ENCODE assay signal across 1 cellular context in the genomic region with DNA sequence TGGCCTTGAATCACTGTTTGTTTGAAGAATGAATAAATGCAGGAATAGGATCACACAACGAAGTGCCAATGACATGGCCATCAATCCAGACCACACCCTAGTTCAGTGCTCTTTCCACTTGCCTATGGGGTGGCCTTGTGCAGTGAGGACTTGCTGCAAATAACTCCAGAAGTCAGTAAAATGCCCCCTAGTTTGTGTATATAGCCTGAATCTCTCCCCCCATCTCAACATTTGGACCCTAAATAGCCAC.
TF ChIP-seq lines count a peak whose summit lies in the region.

No MANE protein-coding gene starts in this region.

TF ChIP-seq in HepG2, 621 proteins besides CTCF, POLR2A, EP300 and RAD21 (continued from another document and continues in another):
- TF ChIP-seq AKNA (CRISPR knock-in tag; IDR thresholded peaks at IDR 0.05; ENCODE audit: borderline replicate concordance) (no peak), SP2 (CRISPR knock-in tag; IDR thresholded peaks at IDR 0.05) (no peak), TRIM24 (CRISPR knock-in tag; IDR thresholded peaks at IDR 0.05) (no peak), TCF7 (IDR thresholded peaks at IDR 0.05; ENCODE audit: low read depth) (no peak), ZNF749 (CRISPR knock-in tag; IDR thresholded peaks at IDR 0.05; ENCODE audit: borderline replicate concordance) (no peak), MXD4 (CRISPR knock-in tag; IDR thresholded peaks at IDR 0.05) (no peak), ZBTB3 (CRISPR knock-in tag; IDR thresholded peaks at IDR 0.05; ENCODE audit: borderline replicate concordance, low read depth) (no peak), KDM3A (CRISPR knock-in tag; IDR thresholded peaks at IDR 0.05; ENCODE audit: low read depth) (no peak; the same call in 1 of the 2 replicates), ZNF33A (CRISPR knock-in tag; IDR thresholded peaks at IDR 0.05; ENCODE audit: borderline replicate concordance) (no peak), ZNF484 (CRISPR knock-in tag; IDR thresholded peaks at IDR 0.05; ENCODE audit: borderline replicate concordance, low read depth) (no peak), ZNF674 (CRISPR knock-in tag; IDR thresholded peaks at IDR 0.05; ENCODE audit: low read depth) (0 out of 2 replicates have a peak, but pooled peaks have one; percentile 78), ZNF558 (CRISPR knock-in tag; IDR thresholded peaks at IDR 0.05; ENCODE audit: borderline replicate concordance) (peak; percentile 77; the same call in 1 of the 2 replicates), ZNF460 (CRISPR knock-in tag; IDR thresholded peaks at IDR 0.05; ENCODE audit: borderline replicate concordance) (no peak), ZNF30 (CRISPR knock-in tag; IDR thresholded peaks at IDR 0.05) (no peak), ADNP (CRISPR knock-in tag; IDR thresholded peaks at IDR 0.05) (no peak), YEATS2 (CRISPR knock-in tag; IDR thresholded peaks at IDR 0.05; ENCODE audit: borderline replicate concordance) (no peak), ZNF614 (CRISPR knock-in tag; IDR thresholded peaks at IDR 0.05; ENCODE audit: borderline replicate concordance) (no peak), GPBP1L1 (CRISPR knock-in tag; IDR thresholded peaks at IDR 0.05) (no peak), BORCS8-MEF2B (CRISPR knock-in tag; IDR thresholded peaks at IDR 0.05) (no peak), FOXP4 (CRISPR knock-in tag; IDR thresholded peaks at IDR 0.05) (no peak), ELF3 (CRISPR knock-in tag; IDR thresholded peaks at IDR 0.05) (no peak), HNRNPLL (IDR thresholded peaks at IDR 0.05; ENCODE audit: low read depth, low read length, poor library complexity, severe bottlenecking) (no peak), ZNF562 (CRISPR knock-in tag; IDR thresholded peaks at IDR 0.05; ENCODE audit: borderline replicate concordance) (no peak), KMT2A (CRISPR knock-in tag; IDR thresholded peaks at IDR 0.05) (no peak), U2AF1 (optimal IDR thresholded peaks at IDR 0.05; ENCODE audit: low read depth, low read length) (no peak), MBNL3 (CRISPR knock-in tag; conservative IDR thresholded peaks at IDR 0.05) (no peak), PHF20 (CRISPR knock-in tag; IDR thresholded peaks at IDR 0.05) (no peak), ETV6 (CRISPR knock-in tag; conservative IDR thresholded peaks at IDR 0.05) (no peak), ZNF317 (CRISPR knock-in tag; IDR thresholded peaks at IDR 0.05) (no peak), ZNF329 (CRISPR knock-in tag; IDR thresholded peaks at IDR 0.05; ENCODE audit: low read depth) (no peak), ZNF230 (CRISPR knock-in tag; IDR thresholded peaks at IDR 0.05) (no peak), XRCC5 (optimal IDR thresholded peaks at IDR 0.05; ENCODE audit: low read length) (no peak), FIP1L1 (IDR thresholded peaks at IDR 0.05; ENCODE audit: borderline replicate concordance, insufficient read depth, low read depth, low read length) (0 out of 2 replicates have a peak, but pooled peaks have one; percentile 10), ZNF746 (CRISPR knock-in tag; IDR thresholded peaks at IDR 0.05) (no peak), SIN3B (IDR thresholded peaks at IDR 0.05; ENCODE audit: low read length) (no peak), ZNF557 (CRISPR knock-in tag; IDR thresholded peaks at IDR 0.05) (no peak), ZBTB25 (CRISPR knock-in tag; IDR thresholded peaks at IDR 0.05) (no peak), NFYC (CRISPR knock-in tag; IDR thresholded peaks at IDR 0.05) (no peak), RFXAP (CRISPR knock-in tag; IDR thresholded peaks at IDR 0.05; ENCODE audit: borderline replicate concordance) (no peak), MTF1 (CRISPR knock-in tag; IDR thresholded peaks at IDR 0.05) (0 out of 2 replicates have a peak, but pooled peaks have one; percentile 55), RNF2 (conservative IDR thresholded peaks at IDR 0.05; ENCODE audit: low read depth) (no peak), ZBTB42 (CRISPR knock-in tag; IDR thresholded peaks at IDR 0.05) (no peak)
- TF ChIP-seq, protein P1, sequence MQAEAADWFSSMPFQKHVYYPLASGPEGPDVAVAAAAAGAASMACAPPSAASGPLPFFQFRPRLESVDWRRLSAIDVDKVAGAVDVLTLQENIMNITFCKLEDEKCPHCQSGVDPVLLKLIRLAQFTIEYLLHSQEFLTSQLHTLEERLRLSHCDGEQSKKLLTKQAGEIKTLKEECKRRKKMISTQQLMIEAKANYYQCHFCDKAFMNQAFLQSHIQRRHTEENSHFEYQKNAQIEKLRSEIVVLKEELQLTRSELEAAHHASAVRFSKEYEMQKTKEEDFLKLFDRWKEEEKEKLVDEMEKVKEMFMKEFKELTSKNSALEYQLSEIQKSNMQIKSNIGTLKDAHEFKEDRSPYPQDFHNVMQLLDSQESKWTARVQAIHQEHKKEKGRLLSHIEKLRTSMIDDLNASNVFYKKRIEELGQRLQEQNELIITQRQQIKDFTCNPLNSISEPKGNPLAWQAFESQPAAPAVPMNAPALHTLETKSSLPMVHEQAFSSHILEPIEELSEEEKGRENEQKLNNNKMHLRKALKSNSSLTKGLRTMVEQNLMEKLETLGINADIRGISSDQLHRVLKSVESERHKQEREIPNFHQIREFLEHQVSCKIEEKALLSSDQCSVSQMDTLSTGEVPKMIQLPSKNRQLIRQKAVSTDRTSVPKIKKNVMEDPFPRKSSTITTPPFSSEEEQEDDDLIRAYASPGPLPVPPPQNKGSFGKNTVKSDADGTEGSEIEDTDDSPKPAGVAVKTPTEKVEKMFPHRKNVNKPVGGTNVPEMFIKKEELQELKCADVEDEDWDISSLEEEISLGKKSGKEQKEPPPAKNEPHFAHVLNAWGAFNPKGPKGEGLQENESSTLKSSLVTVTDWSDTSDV (CRISPR knock-in tag; IDR thresholded peaks at IDR 0.05) = no peak
- TF ChIP-seq, protein P2, sequence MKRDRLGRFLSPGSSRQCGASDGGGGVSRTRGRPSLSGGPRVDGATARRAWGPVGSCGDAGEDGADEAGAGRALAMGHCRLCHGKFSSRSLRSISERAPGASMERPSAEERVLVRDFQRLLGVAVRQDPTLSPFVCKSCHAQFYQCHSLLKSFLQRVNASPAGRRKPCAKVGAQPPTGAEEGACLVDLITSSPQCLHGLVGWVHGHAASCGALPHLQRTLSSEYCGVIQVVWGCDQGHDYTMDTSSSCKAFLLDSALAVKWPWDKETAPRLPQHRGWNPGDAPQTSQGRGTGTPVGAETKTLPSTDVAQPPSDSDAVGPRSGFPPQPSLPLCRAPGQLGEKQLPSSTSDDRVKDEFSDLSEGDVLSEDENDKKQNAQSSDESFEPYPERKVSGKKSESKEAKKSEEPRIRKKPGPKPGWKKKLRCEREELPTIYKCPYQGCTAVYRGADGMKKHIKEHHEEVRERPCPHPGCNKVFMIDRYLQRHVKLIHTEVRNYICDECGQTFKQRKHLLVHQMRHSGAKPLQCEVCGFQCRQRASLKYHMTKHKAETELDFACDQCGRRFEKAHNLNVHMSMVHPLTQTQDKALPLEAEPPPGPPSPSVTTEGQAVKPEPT (CRISPR knock-in tag; IDR thresholded peaks at IDR 0.05; ENCODE audit: low read depth) = no peak
- TF ChIP-seq, protein P3, sequence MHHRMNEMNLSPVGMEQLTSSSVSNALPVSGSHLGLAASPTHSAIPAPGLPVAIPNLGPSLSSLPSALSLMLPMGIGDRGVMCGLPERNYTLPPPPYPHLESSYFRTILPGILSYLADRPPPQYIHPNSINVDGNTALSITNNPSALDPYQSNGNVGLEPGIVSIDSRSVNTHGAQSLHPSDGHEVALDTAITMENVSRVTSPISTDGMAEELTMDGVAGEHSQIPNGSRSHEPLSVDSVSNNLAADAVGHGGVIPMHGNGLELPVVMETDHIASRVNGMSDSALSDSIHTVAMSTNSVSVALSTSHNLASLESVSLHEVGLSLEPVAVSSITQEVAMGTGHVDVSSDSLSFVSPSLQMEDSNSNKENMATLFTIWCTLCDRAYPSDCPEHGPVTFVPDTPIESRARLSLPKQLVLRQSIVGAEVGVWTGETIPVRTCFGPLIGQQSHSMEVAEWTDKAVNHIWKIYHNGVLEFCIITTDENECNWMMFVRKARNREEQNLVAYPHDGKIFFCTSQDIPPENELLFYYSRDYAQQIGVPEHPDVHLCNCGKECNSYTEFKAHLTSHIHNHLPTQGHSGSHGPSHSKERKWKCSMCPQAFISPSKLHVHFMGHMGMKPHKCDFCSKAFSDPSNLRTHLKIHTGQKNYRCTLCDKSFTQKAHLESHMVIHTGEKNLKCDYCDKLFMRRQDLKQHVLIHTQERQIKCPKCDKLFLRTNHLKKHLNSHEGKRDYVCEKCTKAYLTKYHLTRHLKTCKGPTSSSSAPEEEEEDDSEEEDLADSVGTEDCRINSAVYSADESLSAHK (CRISPR knock-in tag; IDR thresholded peaks at IDR 0.05; ENCODE audit: borderline replicate concordance) = no peak
- TF ChIP-seq, protein P4, sequence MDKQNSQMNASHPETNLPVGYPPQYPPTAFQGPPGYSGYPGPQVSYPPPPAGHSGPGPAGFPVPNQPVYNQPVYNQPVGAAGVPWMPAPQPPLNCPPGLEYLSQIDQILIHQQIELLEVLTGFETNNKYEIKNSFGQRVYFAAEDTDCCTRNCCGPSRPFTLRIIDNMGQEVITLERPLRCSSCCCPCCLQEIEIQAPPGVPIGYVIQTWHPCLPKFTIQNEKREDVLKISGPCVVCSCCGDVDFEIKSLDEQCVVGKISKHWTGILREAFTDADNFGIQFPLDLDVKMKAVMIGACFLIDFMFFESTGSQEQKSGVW (CRISPR knock-in tag; IDR thresholded peaks at IDR 0.05; ENCODE audit: borderline replicate concordance) = no peak; the same call in 1 of the 2 replicates
- TF ChIP-seq, protein P5, sequence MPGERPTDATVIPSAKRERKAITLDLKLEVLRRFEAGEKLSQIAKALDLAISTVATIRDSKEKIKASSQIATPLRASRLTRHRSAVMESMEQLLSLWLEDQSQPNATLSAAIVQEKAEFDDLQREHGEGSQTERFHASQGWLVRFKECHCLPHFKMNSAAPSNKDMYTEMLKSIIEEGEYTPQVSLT (CRISPR knock-in tag; IDR thresholded peaks at IDR 0.05; ENCODE audit: borderline replicate concordance, low read depth) = no peak
